Comparison of ENCODE assay signal across 31 cellular contexts in the genomic region with DNA sequence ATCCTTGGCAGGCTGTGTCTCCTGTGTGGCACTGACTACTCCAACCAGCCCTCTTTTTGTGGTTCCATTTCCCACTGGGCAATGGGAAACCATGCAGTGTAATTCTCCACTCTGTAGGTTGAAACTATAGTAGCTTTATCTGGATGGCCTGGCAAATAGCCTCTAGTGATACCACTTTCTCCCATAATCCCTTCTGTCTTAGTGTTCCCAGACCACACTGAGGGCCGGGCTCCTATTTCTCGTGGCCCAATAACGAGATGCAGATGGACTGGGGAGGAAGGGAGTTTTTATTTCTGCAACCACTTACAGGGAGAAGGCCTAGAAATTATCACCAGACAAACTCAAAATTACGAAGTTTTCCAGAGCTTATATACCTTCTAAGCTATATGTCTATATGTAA. TPM values are rescaled to one million over a fixed set of nuclear protein-coding genes. Genes with fewer than 3 reads are reported as not detected.
"Had no signal": no experiment of that assay in that cellular context is flagged by ENCODE, and none has a peak within 500 bp of the region (broad histone marks: within the 10 kb centered on the region; RNA-seq: fewer than 3 reads in every experiment).

No MANE protein-coding gene starts in this region.

- H3K9me3 ChIP-seq: ascending aorta, SJCRH30 had no signal

- H3K4me3 ChIP-seq: ascending aorta, cardiac muscle cell, PC-9, SJCRH30, SK-N-MC had no signal

- H3K27ac Mint-ChIP-seq: activated CD8-positive, alpha-beta T cell treated with anti-CD3 and anti-CD28 coated beads for 36 hours; activated naive CD8-positive, alpha-beta T cell treated with anti-CD3 and anti-CD28 coated beads, Interleukin-2, amount 10 ng/mL, durations not matched to agents 7 days and 5 days; activated T-cell treated with anti-CD3 and anti-CD28 coated beads, Interleukin-2, amount 50 U/mL, for 72 hours; activated T-helper 17 cell treated with anti-CD3 and anti-CD28 coated beads, Interleukin-2, amount 50 U/mL, for 72 hours; T-cell had no signal

- H3K36me3 ChIP-seq: ascending aorta, cardiac muscle cell, SJCRH30 had no signal

- DNase-seq: activated CD4-positive, alpha-beta T cell treated with anti-CD3 and anti-CD28 coated beads for 1 hour; activated CD4-positive, alpha-beta T cell treated with anti-CD3 and anti-CD28 coated beads for 48 hours; activated CD4-positive, alpha-beta T cell treated with anti-CD3 and anti-CD28 coated beads, Interleukin-2, amount 50 U/mL, for 4 hours; activated CD4-positive, CD25-positive, alpha-beta regulatory T cell; activated CD8-positive, alpha-beta T cell treated with anti-CD3 and anti-CD28 coated beads for 36 hours; activated effector memory CD4-positive, alpha-beta T cell treated with anti-CD3 and anti-CD28 coated beads, Interleukin-2, amount 50 U/mL, for 16 hours; activated naive CD4-positive, alpha-beta T cell; activated naive CD4-positive, alpha-beta T cell treated with anti-CD3 and anti-CD28 coated beads, Interleukin-2, amount 50 U/mL, for 16 hours; activated naive CD8-positive, alpha-beta T cell treated with anti-CD3 and anti-CD28 coated beads, Interleukin-2, amount 10 ng/mL, durations not matched to agents 7 days and 5 days; activated T-cell treated with anti-CD3 and anti-CD28 coated beads, Interleukin-2, amount 50 U/mL, for 1 hour; activated T-cell treated with anti-CD3 and anti-CD28 coated beads, Interleukin-2, amount 50 U/mL, for 72 hours; amygdala; NCI-H1092 treated with DMSO at 0.1 percent for 48 hours; NCI-H187; NCI-H2029 treated with DMSO at 0.1 percent for 48 hours; NCI-H2107; NCI-H2171; NCI-H510A; NCI-H748 treated with DMSO at 0.1 percent for 48 hours; NK-92 treated with Interleukin-12 subunit alpha and Interleukin-12 subunit beta, amount 100 ng/mL, for 24 hours; PC-9; Right ventricle myocardium superior; SJCRH30; T-cell; T-helper 17 cell; WERI-Rb-1 had no signal

- H2AFZ ChIP-seq: PC-9 had no signal

- H3K4me1 ChIP-seq: ascending aorta, SJCRH30 had no signal

- H3K4me3 Mint-ChIP-seq: activated CD8-positive, alpha-beta T cell treated with anti-CD3 and anti-CD28 coated beads for 36 hours; activated naive CD8-positive, alpha-beta T cell treated with anti-CD3 and anti-CD28 coated beads, Interleukin-2, amount 10 ng/mL, durations not matched to agents 7 days and 5 days; activated T-cell treated with anti-CD3 and anti-CD28 coated beads, Interleukin-2, amount 50 U/mL, for 72 hours; activated T-helper 17 cell treated with anti-CD3 and anti-CD28 coated beads, Interleukin-2, amount 50 U/mL, for 72 hours; central memory CD8-positive, alpha-beta T cell; T-cell; T-helper 17 cell had no signal

- H3K27ac ChIP-seq: ascending aorta, cardiac muscle cell, PC-9, SJCRH30, SK-N-MC, WERI-Rb-1 had no signal

- H3K4me2 ChIP-seq: PC-9 had no signal

- H3K4me1 Mint-ChIP-seq: activated T-helper 17 cell treated with anti-CD3 and anti-CD28 coated beads, Interleukin-2, amount 50 U/mL, for 72 hours had no signal

- H3K9me3 Mint-ChIP-seq: activated CD8-positive, alpha-beta T cell treated with anti-CD3 and anti-CD28 coated beads for 36 hours; activated naive CD8-positive, alpha-beta T cell treated with anti-CD3 and anti-CD28 coated beads, Interleukin-2, amount 10 ng/mL, durations not matched to agents 7 days and 5 days; activated T-cell treated with anti-CD3 and anti-CD28 coated beads, Interleukin-2, amount 50 U/mL, for 72 hours; central memory CD8-positive, alpha-beta T cell; T-cell had no signal

- H3K27me3 ChIP-seq: ascending aorta, cardiac muscle cell, SJCRH30 had no signal

- ATAC-seq: activated CD8-positive, alpha-beta T cell treated with anti-CD3 and anti-CD28 coated beads for 36 hours; activated T-cell treated with anti-CD3 and anti-CD28 coated beads, Interleukin-2, amount 50 U/mL, for 72 hours; activated T-helper 17 cell treated with anti-CD3 and anti-CD28 coated beads, Interleukin-2, amount 50 U/mL, for 72 hours; T-cell; T-helper 17 cell had no signal

- H3K36me3 Mint-ChIP-seq: T-cell had no signal

RNA-seq across cellular contexts. Expression of a gene that starts 24.7 kb away (rescaled TPM):
- total RNA-seq: ascending aorta had no signal
